Comparison of ENCODE assay signal across 14 cellular contexts in the genomic region with DNA sequence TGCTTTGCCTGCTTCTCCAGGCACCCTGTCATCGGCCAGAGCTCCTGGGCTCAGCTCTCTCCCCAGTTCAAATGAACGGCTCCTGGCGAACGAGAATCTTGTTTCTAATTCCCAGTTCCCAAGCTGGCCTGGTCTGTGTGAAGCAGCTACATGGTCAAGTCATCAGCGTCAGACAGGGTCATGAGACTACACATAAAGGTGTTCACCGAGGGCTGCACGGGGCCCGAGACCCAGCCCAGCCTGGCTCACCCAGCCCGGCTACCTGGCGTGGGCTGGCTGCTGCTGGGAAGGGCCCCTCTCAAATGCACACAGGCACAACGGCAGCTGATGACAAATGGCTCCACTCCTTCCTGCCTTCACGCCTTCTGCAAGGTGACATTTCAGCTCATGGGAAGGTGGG. TPM values are rescaled to one million over a fixed set of nuclear protein-coding genes. Genes with fewer than 3 reads are reported as not detected.
A peak's percentile ranks its signal among the peaks of the same experiment; 100 is the strongest.
DNase-seq lines count a peak whose midpoint lies in the region; ATAC-seq and TF ChIP-seq lines count a peak whose summit lies in the region.
"Had no signal": no experiment of that assay in that cellular context is flagged by ENCODE, and none has a peak within 500 bp of the region (broad histone marks: within the 10 kb centered on the region; RNA-seq: fewer than 3 reads in every experiment).

No MANE protein-coding gene starts in this region.

- peaks cover 2% of the 10 kb centered on the region for H3K4me1 Mint-ChIP-seq in endodermal cell
- H3K4me1 Mint-ChIP-seq: CD4-positive, CD25-positive, alpha-beta regulatory T cell; GM23338 had no signal

- no peak overlapping the region for H3K4me3 ChIP-seq in left ventricle myocardium inferior
- H3K4me3 ChIP-seq in endodermal cell (ENCODE audit: low read length): no peak overlapping the region
- H3K4me3 ChIP-seq: BLaER1 treated with 17β-estradiol and CSF1 and Interleukin-3, amounts not matched to agents 10 nM and 100 nM; GM12878; GM23338 had no signal

- 94% methylated on average over 10 to 12 of the region's 12 CpGs for WGBS in endodermal cell (ENCODE audit: insufficient coverage in 1 of 2, insufficient read length in 1 of 2), 2 experiments

- H3K9ac ChIP-seq in endodermal cell (ENCODE audit: extremely low read depth, low read length, poor library complexity, severe bottlenecking): no peak overlapping the region
- H3K9ac ChIP-seq: BLaER1 treated with 17β-estradiol and CSF1 and Interleukin-3, amounts not matched to agents 10 nM and 100 nM had no signal

- peaks cover 13% of the 10 kb centered on the region for H3K9me3 Mint-ChIP-seq in endodermal cell

- H3K27me3 Mint-ChIP-seq in endodermal cell (ENCODE audit: insufficient read depth): peaks cover 6% of the 10 kb centered on the region

- DNase-seq in left ventricle myocardium inferior (peak; percentile 2), Right ventricle myocardium inferior (ENCODE audit: missing footprints) (no peak), endodermal cell (peak; percentile 40), posterior vena cava (ENCODE audit: low spot score) (peak; percentile 48), EL (no peak)
- no peak for DNase-seq in stimulated activated CD4-positive, alpha-beta T cell treated with anti-CD3 and anti-CD28 coated beads, Interleukin-4, amount 100 ng/mL, for 1 hour
- DNase-seq: ACHN; CD4-positive, CD25-positive, alpha-beta regulatory T cell; H9; IMR-90 had no signal

- peaks cover 28% of the 10 kb centered on the region for H3K4me1 ChIP-seq in left ventricle myocardium inferior
- H3K4me1 ChIP-seq in endodermal cell (ENCODE audit: control insufficient read depth, insufficient read depth, low read length): peaks cover 6% of the 10 kb centered on the region

- H3K9me3 ChIP-seq in left ventricle myocardium inferior (replicated peaks): peaks cover 12% of the 10 kb centered on the region
- peaks cover 14% of the 10 kb centered on the region for H3K9me3 ChIP-seq in endodermal cell (ENCODE audit: control insufficient read depth, low read length)

- TF ChIP-seq CTCF in left ventricle myocardium inferior (IDR thresholded peaks at IDR 0.05; ENCODE audit: borderline replicate concordance) (no peak), endodermal cell (conservative IDR thresholded peaks at IDR 0.05) (no peak)

- ATAC-seq in Right ventricle myocardium inferior (no peak), HG03457 (IDR thresholded peaks at IDR 0.05; ENCODE audit: unreplicated experiment) (no peak)
- ATAC-seq: GM12878, GM23338 had no signal

- H3K36me3 ChIP-seq in left ventricle myocardium inferior (peaks cover 16% of the 10 kb centered on the region), endodermal cell (ENCODE audit: control insufficient read depth, insufficient read depth, low read length) (no peaks in the 10 kb centered on the region)

- no peak overlapping the region for H3K27ac Mint-ChIP-seq in endodermal cell
- H3K27ac Mint-ChIP-seq: CD4-positive, CD25-positive, alpha-beta regulatory T cell; GM23338; H9 had no signal

- intact Hi-C loops in left ventricle myocardium inferior (cut with micrococcal nuclease): no loop called here
- intact Hi-C loops in Right ventricle myocardium inferior (cut with DNase I): no loop called here
- intact Hi-C loops in posterior vena cava (cut with DNase I): no loop called here

- H3K27me3 ChIP-seq in left ventricle myocardium inferior (ENCODE audit: low read depth) (no peaks in the 10 kb centered on the region), endodermal cell (ENCODE audit: control insufficient read depth, insufficient read depth, low read length, poor library complexity, severe bottlenecking) (no peaks in the 10 kb centered on the region)
- H3K27me3 ChIP-seq: BLaER1 treated with 17β-estradiol and CSF1 and Interleukin-3, amounts not matched to agents 10 nM and 100 nM had no signal

- H3K36me3 Mint-ChIP-seq in endodermal cell (ENCODE audit: low read depth): no peaks in the 10 kb centered on the region

- H3K27ac ChIP-seq in left ventricle myocardium inferior (replicated peaks): no peak overlapping the region
- no peak overlapping the region for H3K27ac ChIP-seq in endodermal cell (ENCODE audit: low read depth, low read length)
- H3K27ac ChIP-seq: BLaER1 treated with 17β-estradiol and CSF1 and Interleukin-3, amounts not matched to agents 10 nM and 100 nM had no signal

- H3K4me3 Mint-ChIP-seq in endodermal cell: no peak overlapping the region
- H3K4me3 Mint-ChIP-seq: CD4-positive, CD25-positive, alpha-beta regulatory T cell; GM23338; H9 had no signal

RNA-seq across cellular contexts. Expression of a gene that starts 14.6 kb away (rescaled TPM):
- 8.9 TPM for total RNA-seq in left ventricle myocardium inferior
- total RNA-seq in Right ventricle myocardium inferior: 8.4 TPM
- 10 to 100 TPM; 24.4 to 34.1 TPM for total RNA-seq in endodermal cell
- polyA plus RNA-seq in endodermal cell (2013, experiment 1 of 2): 27.1 TPM
- polyA plus RNA-seq in endodermal cell (2013, experiment 2 of 2): 27.1 TPM
- total RNA-seq in posterior vena cava: 1 to 10 TPM; 2.6 to 2.8 TPM

Comparison
In these comparisons a context has a peak if more than half of its experiments do, and no peak if none do; other contexts are left out.
1. DNase-seq: peak in left ventricle myocardium inferior (single experiment), endodermal cell (single experiment) and posterior vena cava (single experiment); none in Right ventricle myocardium inferior (single experiment), stimulated activated CD4-positive, alpha-beta T cell treated with anti-CD3 and anti-CD28 coated beads, Interleukin-4, amount 100 ng/mL, for 1 hour (single experiment) and EL (single experiment).